In the genomic region with DNA sequence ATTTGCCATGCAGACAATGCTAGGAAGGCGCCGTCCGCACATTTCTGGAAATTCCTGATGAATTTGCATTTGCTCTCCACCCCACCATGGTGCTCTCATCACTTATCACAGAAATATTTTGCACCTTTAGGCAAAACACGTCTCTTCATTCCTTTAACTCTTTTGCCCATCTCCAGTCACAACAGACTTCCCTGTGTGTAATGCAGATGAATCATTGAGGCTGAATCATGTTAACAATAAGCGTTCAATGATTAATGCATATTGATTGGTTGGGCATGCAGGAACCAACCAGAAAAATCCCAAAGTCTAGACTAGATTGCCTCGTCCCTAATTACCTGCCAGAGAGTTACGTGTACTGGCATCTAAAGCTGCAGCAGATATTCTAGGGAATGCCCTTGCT, we compare ENCODE assay signal across 22 cellular contexts.
"Had no signal": no experiment of that assay in that cellular context is flagged by ENCODE, and none has a peak within 500 bp of the region (broad histone marks: within the 10 kb centered on the region; RNA-seq: fewer than 3 reads in every experiment).

No MANE protein-coding gene starts in this region.

- H3K4me2 ChIP-seq: hepatocyte had no signal

- H3K27me3 Mint-ChIP-seq: central memory CD8-positive, alpha-beta T cell had no signal

- H3K27me3 ChIP-seq: brain microvascular endothelial cell, esophagus muscularis mucosa, hepatocyte, thyroid gland had no signal

- H3K36me3 ChIP-seq: brain microvascular endothelial cell, esophagus muscularis mucosa, thyroid gland had no signal

- FAIRE-seq: islet of Langerhans had no signal

- H3K27ac ChIP-seq: brain microvascular endothelial cell, coronary artery, esophagus muscularis mucosa, hepatocyte, thyroid gland had no signal

- H3K4me3 ChIP-seq: coronary artery, esophagus muscularis mucosa, hepatocyte, lung, thyroid gland had no signal

- H3K27ac Mint-ChIP-seq: activated CD4-positive, alpha-beta memory T cell treated with anti-CD3 and anti-CD28 coated beads, Interleukin-2, amount 10 ng/mL, durations not matched to agents 7 days and 5 days; activated CD8-positive, alpha-beta memory T cell treated with anti-CD3 and anti-CD28 coated beads, Interleukin-2, amount 10 ng/mL, durations not matched to agents 7 days and 5 days; activated naive CD8-positive, alpha-beta T cell treated with anti-CD3 and anti-CD28 coated beads, Interleukin-2, amount 10 ng/mL, durations not matched to agents 7 days and 5 days had no signal

- H3K9me3 Mint-ChIP-seq: activated CD4-positive, alpha-beta memory T cell treated with anti-CD3 and anti-CD28 coated beads, Interleukin-2, amount 10 ng/mL, durations not matched to agents 7 days and 5 days; central memory CD8-positive, alpha-beta T cell had no signal

- H3K36me3 Mint-ChIP-seq: activated CD8-positive, alpha-beta memory T cell treated with anti-CD3 and anti-CD28 coated beads, Interleukin-2, amount 10 ng/mL, durations not matched to agents 7 days and 5 days; activated naive CD8-positive, alpha-beta T cell treated with anti-CD3 and anti-CD28 coated beads, Interleukin-2, amount 10 ng/mL, durations not matched to agents 7 days and 5 days had no signal

- H3K79me2 ChIP-seq: hepatocyte had no signal

- DNase-seq: activated CD4-positive, alpha-beta memory T cell treated with anti-CD3 and anti-CD28 coated beads, Interleukin-2, amount 10 ng/mL, durations not matched to agents 7 days and 5 days; activated CD4-positive, alpha-beta T cell treated with anti-CD3 and anti-CD28 coated beads for 48 hours; activated CD4-positive, CD25-positive, alpha-beta regulatory T cell; activated CD8-positive, alpha-beta memory T cell treated with anti-CD3 and anti-CD28 coated beads, Interleukin-2, amount 10 ng/mL, durations not matched to agents 7 days and 5 days; activated naive CD8-positive, alpha-beta T cell treated with anti-CD3 and anti-CD28 coated beads, Interleukin-2, amount 10 ng/mL, durations not matched to agents 7 days and 5 days; amygdala; brain microvascular endothelial cell; effector CD4-positive, alpha-beta T cell; occipital lobe; retina; stimulated activated CD4-positive, alpha-beta T cell treated with anti-CD3 and anti-CD28 coated beads, Interleukin-12 subunit alpha, Interleukin-12 subunit beta, amount 100 ng/mL, for 4 hours; stimulated activated CD4-positive, alpha-beta T cell treated with anti-CD3 and anti-CD28 coated beads, Interleukin-1b, Interleukin-23, amount 100 ng/mL, for 48 hours; stimulated activated CD8-positive, alpha-beta memory T cell treated with anti-CD3 and anti-CD28 coated beads, Interleukin-4, amount 100 ng/mL, for 48 hours; stimulated activated naive CD4-positive, alpha-beta T cell; T1000 had no signal

- H2AFZ ChIP-seq: hepatocyte had no signal

- H3K4me3 Mint-ChIP-seq: activated CD4-positive, alpha-beta memory T cell treated with anti-CD3 and anti-CD28 coated beads, Interleukin-2, amount 10 ng/mL, durations not matched to agents 7 days and 5 days; activated CD8-positive, alpha-beta memory T cell treated with anti-CD3 and anti-CD28 coated beads, Interleukin-2, amount 10 ng/mL, durations not matched to agents 7 days and 5 days; activated naive CD8-positive, alpha-beta T cell treated with anti-CD3 and anti-CD28 coated beads, Interleukin-2, amount 10 ng/mL, durations not matched to agents 7 days and 5 days; central memory CD8-positive, alpha-beta T cell had no signal

- H3K9me3 ChIP-seq: esophagus muscularis mucosa, thyroid gland had no signal
